ENCODE assay signal across 10 cellular contexts in genomic region chr6:111601875-111602274, GRCh38. TPM values are rescaled to one million over a fixed set of nuclear protein-coding genes. Genes with fewer than 3 reads are reported as not detected.
DNase-seq lines count a peak whose midpoint lies in the region; ATAC-seq and TF ChIP-seq lines count a peak whose summit lies in the region.
"Had no signal": no experiment of that assay in that cellular context is flagged by ENCODE, and none has a peak within 500 bp of the region (broad histone marks: within the 10 kb centered on the region; RNA-seq: fewer than 3 reads in every experiment).

No MANE protein-coding gene starts in this region.

- TF ChIP-seq CTCF in AG09309 (IDR thresholded peaks at IDR 0.05; ENCODE audit: control insufficient read depth, insufficient read depth, low read depth, low read length, missing control alignments) (no peak), VCaP (conservative IDR thresholded peaks at IDR 0.05) (no peak), osteocyte (IDR thresholded peaks at IDR 0.05) (no peak)

- peaks cover 6% of the 10 kb centered on the region for H3K36me3 Mint-ChIP-seq in osteocyte (ENCODE audit: unreplicated experiment)
- peaks cover 8% of the 10 kb centered on the region for H3K36me3 Mint-ChIP-seq in activated CD8-positive, alpha-beta T cell treated with anti-CD3 and anti-CD28 coated beads, Interleukin-2, amount 10 ng/mL, durations not matched to agents 7 days and 5 days (ENCODE audit: low read depth)
- H3K36me3 Mint-ChIP-seq: immature natural killer cell had no signal

- H3K27ac ChIP-seq in VCaP: peak overlapping the region; percentile 91

- H3K4me1 Mint-ChIP-seq in osteocyte (ENCODE audit: unreplicated experiment): peaks cover 77% of the 10 kb centered on the region
- H3K4me1 Mint-ChIP-seq in activated CD8-positive, alpha-beta T cell treated with anti-CD3 and anti-CD28 coated beads, Interleukin-2, amount 10 ng/mL, durations not matched to agents 7 days and 5 days (ENCODE audit: low read depth): peaks cover 56% of the 10 kb centered on the region

- POLR2A ChIA-PET in activated CD8-positive, alpha-beta T cell treated with anti-CD3 and anti-CD28 coated beads, Interleukin-2, amount 10 ng/mL, durations not matched to agents 7 days and 5 days (lab: Charles Lee): no interaction called here

- no peak overlapping the region for H3K4me3 ChIP-seq in AG09309 (ENCODE audit: control insufficient read depth, low read depth, low read length)

- peak overlapping the region; percentile 80 for H3K4me3 Mint-ChIP-seq in osteocyte (ENCODE audit: unreplicated experiment)
- no peak overlapping the region for H3K4me3 Mint-ChIP-seq in activated CD8-positive, alpha-beta T cell treated with anti-CD3 and anti-CD28 coated beads, Interleukin-2, amount 10 ng/mL, durations not matched to agents 7 days and 5 days
- H3K4me3 Mint-ChIP-seq: immature natural killer cell had no signal

- H3K27me3 Mint-ChIP-seq in osteocyte (ENCODE audit: unreplicated experiment): no peaks in the 10 kb centered on the region
- H3K27me3 Mint-ChIP-seq in activated CD8-positive, alpha-beta T cell treated with anti-CD3 and anti-CD28 coated beads, Interleukin-2, amount 10 ng/mL, durations not matched to agents 7 days and 5 days (ENCODE audit: low read depth): no peaks in the 10 kb centered on the region

- DNase-seq in AG09309 (ENCODE audit: low read depth) (peak; percentile 96), foreskin melanocyte (peak; percentile 57), osteocyte (ENCODE audit: extremely low spot score, unreplicated experiment) (no peak), T1000 (lab: John Stamatoyannopoulos, UW) (no peak)
- no peak for DNase-seq in activated CD8-positive, alpha-beta T cell treated with anti-CD3 and anti-CD28 coated beads, Interleukin-2, amount 10 ng/mL, durations not matched to agents 7 days and 5 days
- DNase-seq: immature natural killer cell; stimulated activated CD8-positive, alpha-beta memory T cell treated with anti-CD3 and anti-CD28 coated beads, Interleukin-4, amount 100 ng/mL, for 48 hours had no signal

- CTCF ChIA-PET in activated CD8-positive, alpha-beta T cell treated with anti-CD3 and anti-CD28 coated beads, Interleukin-2, amount 10 ng/mL, durations not matched to agents 7 days and 5 days (lab: Charles Lee): interaction anchor here (1.2 kb wide), 1 partner anchor 15 kb away, joined by 3 read pairs; no protein-coding TSS in a partner anchor

- no peak for TF ChIP-seq POLR2A in GM18505 (IDR thresholded peaks at IDR 0.05; ENCODE audit: borderline replicate concordance, extremely low read depth, insufficient read depth, insufficient read length)

- no peak for ATAC-seq in activated CD8-positive, alpha-beta T cell treated with anti-CD3 and anti-CD28 coated beads, Interleukin-2, amount 10 ng/mL, durations not matched to agents 7 days and 5 days
- ATAC-seq in GM18858 (IDR thresholded peaks at IDR 0.05; ENCODE audit: unreplicated experiment) (no peak), GM18505 (IDR thresholded peaks at IDR 0.05; ENCODE audit: unreplicated experiment) (no peak)

- H3K27ac Mint-ChIP-seq in osteocyte (ENCODE audit: unreplicated experiment): peak overlapping the region; percentile 96
- no peak overlapping the region for H3K27ac Mint-ChIP-seq in activated CD8-positive, alpha-beta T cell treated with anti-CD3 and anti-CD28 coated beads, Interleukin-2, amount 10 ng/mL, durations not matched to agents 7 days and 5 days

- no peaks in the 10 kb centered on the region for H3K9me3 Mint-ChIP-seq in osteocyte (ENCODE audit: unreplicated experiment)
- H3K9me3 Mint-ChIP-seq in activated CD8-positive, alpha-beta T cell treated with anti-CD3 and anti-CD28 coated beads, Interleukin-2, amount 10 ng/mL, durations not matched to agents 7 days and 5 days (ENCODE audit: insufficient read depth): no peaks in the 10 kb centered on the region
- H3K9me3 Mint-ChIP-seq: immature natural killer cell had no signal

RNA-seq across cellular contexts. Expression of gene TRAF3IP2, which starts 3.8 kb away (rescaled TPM):
- total RNA-seq in osteocyte: 10.5 and 12.8 TPM in 2 replicates
- 10 to 100 TPM; 22.7 to 24.4 TPM for total RNA-seq in activated CD8-positive, alpha-beta T cell treated with anti-CD3 and anti-CD28 coated beads, Interleukin-2, amount 10 ng/mL, durations not matched to agents 7 days and 5 days

Comparison
In these comparisons a context has a peak if more than half of its experiments do, and no peak if none do; other contexts are left out.
1. DNase-seq: peak in AG09309 (single experiment) and foreskin melanocyte (single experiment); none in osteocyte (single experiment), activated CD8-positive, alpha-beta T cell treated with anti-CD3 and anti-CD28 coated beads, Interleukin-2, amount 10 ng/mL, durations not matched to agents 7 days and 5 days (single experiment) and T1000 (single experiment).